22 cellular contexts compared by ENCODE assay signal in genomic region chr4:88189418-88189738, GRCh38.
"Had no signal": no experiment of that assay in that cellular context is flagged by ENCODE, and none has a peak within 500 bp of the region (broad histone marks: within the 10 kb centered on the region; RNA-seq: fewer than 3 reads in every experiment).

No MANE protein-coding gene starts in this region.

- DNase-seq: IMR-90, Karpas-422, KG1, MM.1S, NCI-H1092 treated with DMSO at 0.1 percent for 48 hours, NCI-H1436, NCI-H187, NCI-H2029, NCI-H2081 treated with DMSO at 0.1 percent for 48 hours, NCI-H2171, NCI-H226, NCI-H446, NCI-H510A, NCI-H524 treated with DMSO at 0.1 percent for 48 hours, NCI-H69, NCI-H774, Right ventricle myocardium superior, RPMI8226, SIG-M5 had no signal

- H3K36me3 ChIP-seq: SJSA1 had no signal

- H3K27me3 ChIP-seq: SJSA1 had no signal

- ATAC-seq: HepG2 had no signal

- H3K4me3 ChIP-seq: SJSA1, SK-N-MC had no signal

- H3K27ac ChIP-seq: SJSA1, SK-N-MC had no signal
